In the genomic region with DNA sequence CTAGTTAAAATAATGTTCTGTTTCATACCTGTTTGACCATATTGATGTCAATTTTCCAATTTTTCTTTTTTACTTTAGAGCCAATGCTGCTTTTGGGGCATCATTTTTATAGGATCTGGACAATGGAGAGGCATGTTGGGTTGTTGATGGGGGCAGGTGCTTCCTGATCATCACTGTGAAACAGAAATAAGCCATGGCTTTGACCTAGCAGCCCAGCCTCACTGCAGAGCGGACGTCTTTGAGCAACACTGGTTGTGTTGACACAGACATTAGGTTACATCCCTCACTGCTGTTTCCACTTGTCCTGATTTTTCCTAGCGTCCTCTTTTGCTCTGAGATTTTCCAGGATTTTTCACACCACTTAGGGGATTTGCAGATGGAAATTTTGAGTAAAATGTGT, we compare ENCODE assay signal across 23 cellular contexts. TPM values are rescaled to one million over a fixed set of nuclear protein-coding genes. Genes with fewer than 3 reads are reported as not detected.
A peak's percentile ranks its signal among the peaks of the same experiment; 100 is the strongest.
DNase-seq lines count a peak whose midpoint lies in the region; ATAC-seq, FAIRE-seq and TF ChIP-seq lines count a peak whose summit lies in the region.
"Had no signal": no experiment of that assay in that cellular context is flagged by ENCODE, and none has a peak within 500 bp of the region (broad histone marks: within the 10 kb centered on the region; RNA-seq: fewer than 3 reads in every experiment).

No MANE protein-coding gene starts in this region.

- H3K9me3 ChIP-seq in HepG2 (ENCODE audit: low read length) (no peaks in the 10 kb centered on the region), right lobe of liver (no peaks in the 10 kb centered on the region)
- H3K9me3 ChIP-seq: BE2C, Caco-2, HAP-1 had no signal

- H4K20me1 ChIP-seq in HepG2 (ENCODE audit: insufficient read depth, low read length), result no peaks in the 10 kb centered on the region

- TF ChIP-seq EP300 in HepG2 (IDR thresholded peaks at IDR 0.05; ENCODE audit: low read depth in 2 of 2, low read length in 2 of 2), result no peak
- no peak for TF ChIP-seq EP300 in HepG2 (CRISPR knock-in tag; IDR thresholded peaks at IDR 0.05; ENCODE audit: borderline replicate concordance)

- TF ChIP-seq RAD21 in HepG2 (CRISPR knock-in tag; IDR thresholded peaks at IDR 0.05), result no peak

- no peak for TF ChIP-seq POLR2A in HepG2 (IDR thresholded peaks at IDR 0.05; ENCODE audit: insufficient read depth in 1 of 2, low read depth in 2 of 2, low read length in 2 of 2)
- no peak for TF ChIP-seq POLR2A in right lobe of liver (IDR thresholded peaks at IDR 0.05)

- H3K27ac ChIP-seq in HepG2 (ENCODE audit: extremely low read length, insufficient read depth, low read length) (no peak overlapping the region), right lobe of liver (no peak overlapping the region)
- H3K27ac ChIP-seq: 22Rv1, C4-2B had no signal

- H2AFZ ChIP-seq in HepG2 (ENCODE audit: low read length), result no peak overlapping the region

- in situ Hi-C loops in HepG2 (cut with HindIII; ENCODE audit: extremely low pct_ligation_motif_present, low pct_unique_long_range_greater_than_20kb), result no loop called here

- no TSS peak for BruUV-seq in HepG2 (replicated peaks; lab: Mats Ljungman, UMichigan)

- CTCF ChIA-PET in HepG2 (lab: Yijun Ruan, JAX; ENCODE audit: low intra/inter-chr PET ratio, low total read pairs), result no interaction called here

- peak; percentile 43 for DNase-seq in NCI-H748 (lab: John Stamatoyannopoulos, UW; ENCODE audit: unreplicated experiment)
- DNase-seq in NCI-H748 treated with DMSO at 0.1 percent for 48 hours (lab: John Stamatoyannopoulos, UW), result no peak
- no peak for DNase-seq in HepG2 (ENCODE audit: low spot score)
- DNase-seq in right lobe of liver, result no peak
- peak; percentile 31 for DNase-seq in left kidney (ENCODE audit: low read depth, low spot score)
- no peak for DNase-seq in NCI-H2171 (lab: John Stamatoyannopoulos, UW)
- DNase-seq: AML-193; BE2C; Caco-2; CD4-positive, CD25-positive, alpha-beta regulatory T cell; CD8-positive, alpha-beta T cell; DMS153; DND-41; GOT3; HFFc6 had no signal

- no peaks in the 10 kb centered on the region; a peak in 1 of 5 replicates for H3K27me3 ChIP-seq in HepG2 (ENCODE audit: control insufficient read depth in 1 of 2, insufficient read depth in 2 of 2, low read length in 2 of 2)
- H3K27me3 ChIP-seq in right lobe of liver, result no peaks in the 10 kb centered on the region

- WGBS in HepG2 (ENCODE audit: low lambda C conversion rate), result 7% methylated on average over 3 of the region's 3 CpGs
- 48% methylated on average over 3 of the region's 3 CpGs for WGBS in right lobe of liver (ENCODE audit: insufficient coverage, low coverage, low lambda C conversion rate, missing lambda C conversion rate)

- H3K4me2 ChIP-seq in HepG2 (ENCODE audit: low read depth, low read length), result no peak overlapping the region

- H3K36me3 ChIP-seq in HepG2 (replicated peaks in 1 of 2; ENCODE audit: control insufficient read depth in 1 of 2, insufficient read depth in 2 of 2, low read length in 2 of 2) (no peaks in the 10 kb centered on the region), right lobe of liver (no peaks in the 10 kb centered on the region)
- H3K36me3 ChIP-seq: BE2C, HAP-1 had no signal

- POLR2A ChIA-PET in HepG2 (lab: Yijun Ruan, JAX), result no interaction called here

- H3K4me1 ChIP-seq in HepG2 (ENCODE audit: insufficient read depth, low read length), result peaks cover 4% of the 10 kb centered on the region
- no peaks in the 10 kb centered on the region for H3K4me1 ChIP-seq in right lobe of liver
- H3K4me1 ChIP-seq: BE2C, HAP-1 had no signal

- peak; percentile 12 for FAIRE-seq in HepG2 (lab: Jason Lieb, UNC)
- FAIRE-seq: A204.1, G401.6, GM12892, H54 had no signal

- no peaks in the 10 kb centered on the region for H3K79me2 ChIP-seq in HepG2 (ENCODE audit: insufficient read depth, low read length)

- intact Hi-C loops in HepG2 (cut with micrococcal nuclease; ENCODE audit: unreplicated experiment) (no loop called here), right lobe of liver (cut with DNase I) (no loop called here)

- TF ChIP-seq CTCF in HepG2 (CRISPR knock-in tag; IDR thresholded peaks at IDR 0.05) (no peak), right lobe of liver (IDR thresholded peaks at IDR 0.05) (no peak)

- no peak overlapping the region for H3K4me3 ChIP-seq in HepG2 (replicated peaks in 1 of 3; ENCODE audit: insufficient read depth in 1 of 3, low read depth in 2 of 3, low read length in 3 of 3)
- no peak overlapping the region for H3K4me3 ChIP-seq in right lobe of liver
- H3K4me3 ChIP-seq: HAP-1 had no signal

- no peak overlapping the region for H3K9ac ChIP-seq in HepG2 (ENCODE audit: insufficient read depth, low read depth, low read length)

- no peak for ATAC-seq in HepG2
- no peak for ATAC-seq in right lobe of liver
- no peak for ATAC-seq in HG02840 (IDR thresholded peaks at IDR 0.05; ENCODE audit: low FRiP score, unreplicated experiment)
- ATAC-seq: CD8-positive, alpha-beta T cell had no signal

TF ChIP-seq in HepG2, 621 proteins besides CTCF, POLR2A, EP300 and RAD21 (continues in another document):
- TF ChIP-seq, protein P1, sequence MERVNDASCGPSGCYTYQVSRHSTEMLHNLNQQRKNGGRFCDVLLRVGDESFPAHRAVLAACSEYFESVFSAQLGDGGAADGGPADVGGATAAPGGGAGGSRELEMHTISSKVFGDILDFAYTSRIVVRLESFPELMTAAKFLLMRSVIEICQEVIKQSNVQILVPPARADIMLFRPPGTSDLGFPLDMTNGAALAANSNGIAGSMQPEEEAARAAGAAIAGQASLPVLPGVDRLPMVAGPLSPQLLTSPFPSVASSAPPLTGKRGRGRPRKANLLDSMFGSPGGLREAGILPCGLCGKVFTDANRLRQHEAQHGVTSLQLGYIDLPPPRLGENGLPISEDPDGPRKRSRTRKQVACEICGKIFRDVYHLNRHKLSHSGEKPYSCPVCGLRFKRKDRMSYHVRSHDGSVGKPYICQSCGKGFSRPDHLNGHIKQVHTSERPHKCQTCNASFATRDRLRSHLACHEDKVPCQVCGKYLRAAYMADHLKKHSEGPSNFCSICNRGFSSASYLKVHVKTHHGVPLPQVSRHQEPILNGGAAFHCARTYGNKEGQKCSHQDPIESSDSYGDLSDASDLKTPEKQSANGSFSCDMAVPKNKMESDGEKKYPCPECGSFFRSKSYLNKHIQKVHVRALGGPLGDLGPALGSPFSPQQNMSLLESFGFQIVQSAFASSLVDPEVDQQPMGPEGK (CRISPR knock-in tag; IDR thresholded peaks at IDR 0.05), result no peak
- TF ChIP-seq, protein P2, sequence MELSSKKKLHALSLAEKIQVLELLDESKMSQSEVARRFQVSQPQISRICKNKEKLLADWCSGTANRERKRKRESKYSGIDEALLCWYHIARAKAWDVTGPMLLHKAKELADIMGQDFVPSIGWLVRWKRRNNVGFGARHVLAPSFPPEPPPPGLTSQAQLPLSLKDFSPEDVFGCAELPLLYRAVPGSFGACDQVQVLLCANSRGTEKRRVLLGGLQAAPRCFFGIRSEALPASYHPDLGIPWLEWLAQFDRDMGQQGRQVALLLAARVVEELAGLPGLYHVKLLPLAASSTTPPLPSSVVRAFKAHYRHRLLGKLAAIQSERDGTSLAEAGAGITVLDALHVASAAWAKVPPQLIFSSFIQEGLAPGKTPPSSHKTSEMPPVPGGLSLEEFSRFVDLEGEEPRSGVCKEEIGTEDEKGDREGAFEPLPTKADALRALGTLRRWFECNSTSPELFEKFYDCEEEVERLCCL (CRISPR knock-in tag; IDR thresholded peaks at IDR 0.05; ENCODE audit: borderline replicate concordance), result no peak
- TF ChIP-seq ZNF17 (CRISPR knock-in tag; IDR thresholded peaks at IDR 0.05) (no peak), SRSF9 (IDR thresholded peaks at IDR 0.05; ENCODE audit: borderline replicate concordance, insufficient read depth, low read depth, low read length, poor library complexity, severe bottlenecking) (no peak), ZSCAN25 (CRISPR knock-in tag; IDR thresholded peaks at IDR 0.05) (no peak), ARHGAP35 (CRISPR knock-in tag; IDR thresholded peaks at IDR 0.05; ENCODE audit: borderline replicate concordance) (no peak)

RNA-seq across cellular contexts. Expression of a gene that starts 56.8 kb away (rescaled TPM):
- total RNA-seq in HepG2 (2016; rRNA removed; fragmentation: Illumina TruSeq; extraction: Trizol), result 37.4 and 39.9 TPM in 2 replicates
- 15.3 and 17.0 TPM in 2 replicates for total RNA-seq in HepG2 (2016; cell fraction: cytosol; rRNA removed; fragmentation: Illumina TruSeq; extraction: Trizol; ENCODE audit: low read depth)
- total RNA-seq in HepG2 (2016; cell fraction: insoluble cytoplasmic fraction; rRNA removed; fragmentation: Illumina TruSeq; extraction: Trizol), result 34.6 and 37.8 TPM in 2 replicates
- total RNA-seq in HepG2 (2016; cell fraction: membrane; rRNA removed; fragmentation: Illumina TruSeq; extraction: Trizol), result 32.5 and 33.9 TPM in 2 replicates
- 32.4 and 33.3 TPM in 2 replicates for total RNA-seq in HepG2 (2016; cell fraction: nucleus; rRNA removed; fragmentation: Illumina TruSeq; extraction: Trizol)
- 22.8 and 27.4 TPM in 2 replicates for polyA plus RNA-seq in HepG2 (2011; rRNA removed)
- polyA plus RNA-seq in HepG2 (2011; cell fraction: cytosol; rRNA removed), result 14.4 and 20.5 TPM in 2 replicates
- polyA plus RNA-seq in HepG2 (2011; cell fraction: nucleus; rRNA removed), result 6.1 and 7.8 TPM in 2 replicates
- polyA plus RNA-seq in HepG2 (2012), result 19.2 and 23.3 TPM in 2 replicates
- 14.0 and 14.5 TPM in 2 replicates for polyA plus RNA-seq in HepG2 (2016; cell fraction: cytosol; fragmentation: Illumina TruSeq; extraction: Trizol; ENCODE audit: low read depth)
- polyA plus RNA-seq in HepG2 (2016; cell fraction: insoluble cytoplasmic fraction; fragmentation: Illumina TruSeq; extraction: Trizol; ENCODE audit: low read depth), result 36.2 and 44.0 TPM in 2 replicates
- 23.0 and 23.2 TPM in 2 replicates for polyA plus RNA-seq in HepG2 (2016; cell fraction: membrane; fragmentation: Illumina TruSeq; extraction: Trizol; ENCODE audit: low read depth)
- polyA plus RNA-seq in HepG2 (2016; cell fraction: nucleus; fragmentation: Illumina TruSeq; extraction: Trizol; ENCODE audit: insufficient read depth, low read depth), result 55.4 and 58.2 TPM in 2 replicates
- 5.4 and 8.6 TPM in 2 replicates for polyA minus RNA-seq in HepG2 (2011; rRNA and poly(A)+ RNA removed; ENCODE audit: low replicate concordance)
- polyA minus RNA-seq in HepG2 (2011; cell fraction: cytosol; rRNA and poly(A)+ RNA removed), result 14.2 and 16.1 TPM in 2 replicates
- polyA minus RNA-seq in HepG2 (2011; cell fraction: nucleus; rRNA and poly(A)+ RNA removed), result 12.5 and 18.0 TPM in 2 replicates
- total RNA-seq in right lobe of liver, result 10 to 100 TPM in 5 of 6 experiments, 1 to 10 TPM in 1; 9.2 to 21.5 (median 12.8) TPM

Comparison
In these comparisons a context has a peak if more than half of its experiments do, and no peak if none do; other contexts are left out.
1. DNase-seq: peak in NCI-H748 (single experiment) and left kidney (single experiment); none in NCI-H748 treated with DMSO at 0.1 percent for 48 hours (single experiment), HepG2 (single experiment), right lobe of liver (0 of 3) and NCI-H2171 (single experiment).